19 cellular contexts compared by ENCODE assay signal in genomic region chr16:85090873-85091521, GRCh38. TPM values are rescaled to one million over a fixed set of nuclear protein-coding genes. Genes with fewer than 3 reads are reported as not detected.
A peak's percentile ranks its signal among the peaks of the same experiment; 100 is the strongest.
DNase-seq lines count a peak whose midpoint lies in the region; ATAC-seq, FAIRE-seq and TF ChIP-seq lines count a peak whose summit lies in the region.
"Had no signal": no experiment of that assay in that cellular context is flagged by ENCODE, and none has a peak within 500 bp of the region (broad histone marks: within the 10 kb centered on the region; RNA-seq: fewer than 3 reads in every experiment).

No MANE protein-coding gene starts in this region.

- H3K9me3 ChIP-seq in left lung (no peaks in the 10 kb centered on the region), thymus (ENCODE audit: control insufficient read depth) (no peaks in the 10 kb centered on the region)
- H3K9me3 ChIP-seq: psoas muscle had no signal

- no peak overlapping the region for H3K4me3 ChIP-seq in left lung
- H3K4me3 ChIP-seq in thymus (ENCODE audit: low read length), result no peak overlapping the region
- H3K4me3 ChIP-seq: psoas muscle had no signal

- no peak for FAIRE-seq in HTR-8/SVneo (lab: Jason Lieb, UNC)

- intact Hi-C loops in activated CD4-positive, alpha-beta T cell treated with anti-CD3 and anti-CD28 coated beads, Interleukin-2, amount 10 ng/mL, durations not matched to agents 24 days and 14 days (cut with micrococcal nuclease), result no loop called here
- intact Hi-C loops in activated CD8-positive, alpha-beta T cell treated with anti-CD3 and anti-CD28 coated beads for 36 hours (cut with micrococcal nuclease), result no loop called here
- intact Hi-C loops in left lung (cut with DNase I), result no loop called here
- intact Hi-C loops in activated CD4-positive, alpha-beta memory T cell treated with anti-CD3 and anti-CD28 coated beads for 36 hours (cut with micrococcal nuclease), result no loop called here

- POLR2A ChIA-PET in activated CD4-positive, alpha-beta T cell treated with anti-CD3 and anti-CD28 coated beads, Interleukin-2, amount 10 ng/mL, durations not matched to agents 7 days and 5 days (lab: Charles Lee), result no interaction called here
- POLR2A ChIA-PET in activated CD8-positive, alpha-beta T cell treated with anti-CD3 and anti-CD28 coated beads for 36 hours (lab: Charles Lee), result no interaction called here
- POLR2A ChIA-PET in GM10248 (lab: Yijun Ruan, JAX), result no interaction called here
- POLR2A ChIA-PET in activated CD4-positive, alpha-beta memory T cell treated with anti-CD3 and anti-CD28 coated beads for 36 hours (lab: Charles Lee), result no interaction called here

- peaks cover 5 to 27% of the 10 kb centered on the region in 2 donors for H3K4me1 ChIP-seq in left lung
- H3K4me1 ChIP-seq in thymus (ENCODE audit: control insufficient read depth, insufficient read depth, low read length), result no peaks in the 10 kb centered on the region
- H3K4me1 ChIP-seq: psoas muscle had no signal

- H3K27ac Mint-ChIP-seq in activated CD4-positive, alpha-beta T cell treated with anti-CD3 and anti-CD28 coated beads, Interleukin-2, amount 10 ng/mL, durations not matched to agents 7 days and 5 days, result peak overlapping the region; percentile 79
- H3K27ac Mint-ChIP-seq in activated CD4-positive, alpha-beta T cell treated with anti-CD3 and anti-CD28 coated beads, Interleukin-2, amount 10 ng/mL, durations not matched to agents 24 days and 14 days, result no peak overlapping the region
- H3K27ac Mint-ChIP-seq in activated CD8-positive, alpha-beta T cell treated with anti-CD3 and anti-CD28 coated beads for 36 hours, result peak overlapping the region; percentile 35
- no peak overlapping the region for H3K27ac Mint-ChIP-seq in activated CD4-positive, alpha-beta memory T cell treated with anti-CD3 and anti-CD28 coated beads for 36 hours

- H3K27ac ChIP-seq in left lung, result no peak overlapping the region
- H3K27ac ChIP-seq in thymus (ENCODE audit: low read depth), result peak overlapping the region; percentile 59
- H3K27ac ChIP-seq: psoas muscle had no signal

- WGBS in thymus, result 70% methylated on average over 8 of the region's 8 CpGs

- no peak for DNase-seq in activated CD4-positive, alpha-beta T cell treated with anti-CD3 and anti-CD28 coated beads, Interleukin-2, amount 10 ng/mL, durations not matched to agents 7 days and 5 days
- no peak for DNase-seq in activated CD4-positive, alpha-beta T cell treated with anti-CD3 and anti-CD28 coated beads, Interleukin-2, amount 10 ng/mL, durations not matched to agents 24 days and 14 days
- no peak for DNase-seq in activated CD8-positive, alpha-beta T cell treated with anti-CD3 and anti-CD28 coated beads for 36 hours
- DNase-seq in left lung (no peak), GM10248 (ENCODE audit: extremely low spot score) (no peak), HTR-8/SVneo (ENCODE audit: insufficient read length, low spot score) (no peak)
- no peak for DNase-seq in activated CD4-positive, alpha-beta memory T cell treated with anti-CD3 and anti-CD28 coated beads for 36 hours
- DNase-seq: ACHN; activated CD4-positive, alpha-beta T cell treated with anti-CD3 and anti-CD28 coated beads, Interleukin-2, amount 50 U/mL, for 4 hours; COR-L47; left cardiac atrium; NCI-H2029 treated with DMSO at 0.1 percent for 48 hours; NCI-H510A treated with DMSO at 0.1 percent for 48 hours; psoas muscle; stimulated activated naive CD4-positive, alpha-beta T cell treated with Interleukin-2 at 50 U/mL for 16 hours had no signal

- H3K4me1 Mint-ChIP-seq in activated CD4-positive, alpha-beta T cell treated with anti-CD3 and anti-CD28 coated beads, Interleukin-2, amount 10 ng/mL, durations not matched to agents 7 days and 5 days, result peaks cover 25% of the 10 kb centered on the region
- H3K4me1 Mint-ChIP-seq in activated CD4-positive, alpha-beta T cell treated with anti-CD3 and anti-CD28 coated beads, Interleukin-2, amount 10 ng/mL, durations not matched to agents 24 days and 14 days, result peaks cover 2% of the 10 kb centered on the region
- peaks cover 25% of the 10 kb centered on the region for H3K4me1 Mint-ChIP-seq in activated CD8-positive, alpha-beta T cell treated with anti-CD3 and anti-CD28 coated beads for 36 hours (ENCODE audit: low read depth)
- peaks cover 10% of the 10 kb centered on the region for H3K4me1 Mint-ChIP-seq in activated CD4-positive, alpha-beta memory T cell treated with anti-CD3 and anti-CD28 coated beads for 36 hours (ENCODE audit: low read depth)

- TF ChIP-seq CTCF in activated CD8-positive, alpha-beta T cell treated with anti-CD3 and anti-CD28 coated beads for 36 hours (IDR thresholded peaks at IDR 0.05), result no peak
- TF ChIP-seq CTCF in left lung (IDR thresholded peaks at IDR 0.05) (no peak), GM10248 (IDR thresholded peaks at IDR 0.05; ENCODE audit: control extremely low read depth, extremely low read depth, low read depth, missing control alignments) (no peak)

- CTCF ChIA-PET in activated CD4-positive, alpha-beta T cell treated with anti-CD3 and anti-CD28 coated beads, Interleukin-2, amount 10 ng/mL, durations not matched to agents 7 days and 5 days (lab: Charles Lee), result interaction anchor here (0.6 to 1.0 kb wide), 2 partner anchors 63 to 610 kb away, joined by 3 read pairs; partner anchors contain the start of gene KIAA0513
- CTCF ChIA-PET in activated CD8-positive, alpha-beta T cell treated with anti-CD3 and anti-CD28 coated beads for 36 hours (lab: Charles Lee), result interaction anchor here (0.7 to 1.4 kb wide), 5 partner anchors 22 to 81 kb away, joined by 3 read pairs; no protein-coding TSS in a partner anchor
- CTCF ChIA-PET in GM10248 (lab: Yijun Ruan, JAX), result interaction anchor here (1.2 to 1.9 kb wide), 5 partner anchors 22 to 220 kb away, joined by 3 to 7 read pairs (median 4); partner anchors contain the start of genes CIBAR2 and KIAA0513
- CTCF ChIA-PET in activated CD4-positive, alpha-beta memory T cell treated with anti-CD3 and anti-CD28 coated beads for 36 hours (lab: Charles Lee), result no interaction called here

- H3K36me3 Mint-ChIP-seq in activated CD4-positive, alpha-beta T cell treated with anti-CD3 and anti-CD28 coated beads, Interleukin-2, amount 10 ng/mL, durations not matched to agents 7 days and 5 days (ENCODE audit: low read depth), result no peaks in the 10 kb centered on the region
- H3K36me3 Mint-ChIP-seq in activated CD4-positive, alpha-beta T cell treated with anti-CD3 and anti-CD28 coated beads, Interleukin-2, amount 10 ng/mL, durations not matched to agents 24 days and 14 days (ENCODE audit: low read depth), result no peaks in the 10 kb centered on the region
- no peaks in the 10 kb centered on the region for H3K36me3 Mint-ChIP-seq in activated CD8-positive, alpha-beta T cell treated with anti-CD3 and anti-CD28 coated beads for 36 hours (ENCODE audit: low read depth)
- H3K36me3 Mint-ChIP-seq in activated CD4-positive, alpha-beta memory T cell treated with anti-CD3 and anti-CD28 coated beads for 36 hours, result peaks cover 3% of the 10 kb centered on the region

- H3K4me3 Mint-ChIP-seq in activated CD4-positive, alpha-beta T cell treated with anti-CD3 and anti-CD28 coated beads, Interleukin-2, amount 10 ng/mL, durations not matched to agents 7 days and 5 days, result no peak overlapping the region
- no peak overlapping the region for H3K4me3 Mint-ChIP-seq in activated CD4-positive, alpha-beta T cell treated with anti-CD3 and anti-CD28 coated beads, Interleukin-2, amount 10 ng/mL, durations not matched to agents 24 days and 14 days
- no peak overlapping the region for H3K4me3 Mint-ChIP-seq in activated CD8-positive, alpha-beta T cell treated with anti-CD3 and anti-CD28 coated beads for 36 hours
- no peak overlapping the region for H3K4me3 Mint-ChIP-seq in activated CD4-positive, alpha-beta memory T cell treated with anti-CD3 and anti-CD28 coated beads for 36 hours
- H3K4me3 Mint-ChIP-seq: central memory CD8-positive, alpha-beta T cell had no signal

- no peak for ATAC-seq in activated CD8-positive, alpha-beta T cell treated with anti-CD3 and anti-CD28 coated beads for 36 hours
- peak; percentile 6 for ATAC-seq in left lung
- ATAC-seq: left cardiac atrium, Panc1 had no signal

- H3K36me3 ChIP-seq in left lung (peaks cover 0 to 45% of the 10 kb centered on the region in 2 donors), thymus (ENCODE audit: control insufficient read depth, insufficient read depth) (no peaks in the 10 kb centered on the region)

- H3K9me3 Mint-ChIP-seq in activated CD4-positive, alpha-beta T cell treated with anti-CD3 and anti-CD28 coated beads, Interleukin-2, amount 10 ng/mL, durations not matched to agents 7 days and 5 days, result no peaks in the 10 kb centered on the region
- H3K9me3 Mint-ChIP-seq in activated CD4-positive, alpha-beta T cell treated with anti-CD3 and anti-CD28 coated beads, Interleukin-2, amount 10 ng/mL, durations not matched to agents 24 days and 14 days, result no peaks in the 10 kb centered on the region
- H3K9me3 Mint-ChIP-seq in activated CD8-positive, alpha-beta T cell treated with anti-CD3 and anti-CD28 coated beads for 36 hours, result no peaks in the 10 kb centered on the region
- no peaks in the 10 kb centered on the region for H3K9me3 Mint-ChIP-seq in activated CD4-positive, alpha-beta memory T cell treated with anti-CD3 and anti-CD28 coated beads for 36 hours
- H3K9me3 Mint-ChIP-seq: central memory CD8-positive, alpha-beta T cell had no signal

- H3K27me3 ChIP-seq in left lung (peaks cover 0 to 13% of the 10 kb centered on the region in 2 donors), thymus (ENCODE audit: control insufficient read depth, insufficient read depth) (no peaks in the 10 kb centered on the region)

- H3K27me3 Mint-ChIP-seq in activated CD4-positive, alpha-beta T cell treated with anti-CD3 and anti-CD28 coated beads, Interleukin-2, amount 10 ng/mL, durations not matched to agents 7 days and 5 days, result no peaks in the 10 kb centered on the region
- no peaks in the 10 kb centered on the region for H3K27me3 Mint-ChIP-seq in activated CD4-positive, alpha-beta T cell treated with anti-CD3 and anti-CD28 coated beads, Interleukin-2, amount 10 ng/mL, durations not matched to agents 24 days and 14 days
- no peaks in the 10 kb centered on the region for H3K27me3 Mint-ChIP-seq in activated CD8-positive, alpha-beta T cell treated with anti-CD3 and anti-CD28 coated beads for 36 hours
- no peaks in the 10 kb centered on the region for H3K27me3 Mint-ChIP-seq in activated CD4-positive, alpha-beta memory T cell treated with anti-CD3 and anti-CD28 coated beads for 36 hours
- H3K27me3 Mint-ChIP-seq: central memory CD8-positive, alpha-beta T cell had no signal

RNA-seq across cellular contexts. Expression of gene CIBAR2, which starts 21.3 kb away (rescaled TPM):
- not detected for total RNA-seq in activated CD4-positive, alpha-beta T cell treated with anti-CD3 and anti-CD28 coated beads, Interleukin-2, amount 10 ng/mL, durations not matched to agents 7 days and 5 days
- not detected in 2 replicates for total RNA-seq in activated CD4-positive, alpha-beta T cell treated with anti-CD3 and anti-CD28 coated beads, Interleukin-2, amount 10 ng/mL, durations not matched to agents 24 days and 14 days
- total RNA-seq in activated CD8-positive, alpha-beta T cell treated with anti-CD3 and anti-CD28 coated beads for 36 hours, result not detected
- total RNA-seq in left lung, result 1 to 10 TPM in 1 of 2 donors, under 1 TPM in 1; 0.29 to 9.6 TPM
- 0.46 TPM for polyA plus RNA-seq in thymus
- total RNA-seq in activated CD4-positive, alpha-beta memory T cell treated with anti-CD3 and anti-CD28 coated beads for 36 hours, result not detected
- total RNA-seq: left cardiac atrium, myocyte had no signal
- polyA plus RNA-seq: psoas muscle had no signal

Comparison
In these comparisons a context has a peak if more than half of its experiments do, and no peak if none do; other contexts are left out.
1. H3K27ac Mint-ChIP-seq: peak in activated CD4-positive, alpha-beta T cell treated with anti-CD3 and anti-CD28 coated beads, Interleukin-2, amount 10 ng/mL, durations not matched to agents 7 days and 5 days (single experiment) and activated CD8-positive, alpha-beta T cell treated with anti-CD3 and anti-CD28 coated beads for 36 hours (single experiment); none in activated CD4-positive, alpha-beta T cell treated with anti-CD3 and anti-CD28 coated beads, Interleukin-2, amount 10 ng/mL, durations not matched to agents 24 days and 14 days (single experiment) and activated CD4-positive, alpha-beta memory T cell treated with anti-CD3 and anti-CD28 coated beads for 36 hours (single experiment).